In the genomic region with DNA sequence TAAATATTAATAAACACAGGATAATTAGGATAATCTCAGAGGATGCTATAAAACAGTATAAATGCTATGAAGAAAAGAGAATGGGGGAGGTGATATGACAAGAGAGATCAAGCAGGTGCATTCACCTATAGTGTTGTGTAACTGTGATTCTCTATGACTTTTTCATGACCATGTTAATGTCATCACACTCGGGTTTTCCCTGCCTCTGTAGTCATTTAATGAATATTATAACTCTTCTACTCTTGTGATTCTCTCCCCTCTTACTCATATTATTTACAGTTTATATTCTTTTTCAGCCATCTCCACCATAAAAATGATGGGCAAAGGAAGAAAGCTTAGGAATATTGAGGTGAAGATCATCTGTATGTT, we compare ENCODE assay signal across 14 cellular contexts.
DNase-seq lines count a peak whose midpoint lies in the region; ATAC-seq and TF ChIP-seq lines count a peak whose summit lies in the region.
"Had no signal": no experiment of that assay in that cellular context is flagged by ENCODE, and none has a peak within 500 bp of the region (broad histone marks: within the 10 kb centered on the region; RNA-seq: fewer than 3 reads in every experiment).

No MANE protein-coding gene starts in this region.

- no peaks in the 10 kb centered on the region for H3K79me2 ChIP-seq in mammary epithelial cell (ENCODE audit: insufficient read depth, low read length)
- no peaks in the 10 kb centered on the region for H3K79me2 ChIP-seq in osteoblast (ENCODE audit: insufficient read depth, low read length)

- intact Hi-C loops in CD14-positive monocyte (cut with micrococcal nuclease), result loop anchor here in 1 of 2 donors (10.0 kb wide), 1 partner anchor 190 kb away; no protein-coding TSS in a partner anchor
- intact Hi-C loops in mammary epithelial cell (cut with micrococcal nuclease), result loop anchor here (1.0 to 5.0 kb wide), 2 partner anchors 113 to 250 kb away; no protein-coding TSS in a partner anchor
- intact Hi-C loops in esophagus squamous epithelium (cut with DNase I), result no loop called here

- H3K4me1 ChIP-seq in mammary epithelial cell (ENCODE audit: insufficient read depth, low read length), result peaks cover 59% of the 10 kb centered on the region
- H3K4me1 ChIP-seq in osteoblast (ENCODE audit: insufficient read depth, low read length), result peaks cover 41% of the 10 kb centered on the region
- H3K4me1 ChIP-seq in esophagus squamous epithelium, result peaks cover 0 to 29% (median 7%) of the 10 kb centered on the region in 3 donors

- H3K27me3 ChIP-seq in mammary epithelial cell (ENCODE audit: insufficient read depth, low read length) (no peaks in the 10 kb centered on the region), osteoblast (ENCODE audit: insufficient read depth, low read length) (no peaks in the 10 kb centered on the region), esophagus squamous epithelium (no peaks in the 10 kb centered on the region)

- 88% methylated on average over 1 of the region's 1 CpG for WGBS in mammary epithelial cell (ENCODE audit: low coverage, missing lambda C conversion rate)
- WGBS in esophagus squamous epithelium, 2 donors, result 29 to 57% methylated on average over 1 of the region's 1 CpG

- no peak for TF ChIP-seq CTCF in CD14-positive monocyte (IDR thresholded peaks at IDR 0.05)
- no peak for TF ChIP-seq CTCF in mammary epithelial cell (conservative IDR thresholded peaks at IDR 0.05 in 1 of 2, IDR thresholded peaks at IDR 0.05 in 1 of 2; ENCODE audit: extremely low read depth in 1 of 2, insufficient read depth in 1 of 2, low read depth in 1 of 2, low read length in 2 of 2)
- no peak for TF ChIP-seq CTCF in osteoblast (IDR thresholded peaks at IDR 0.05; ENCODE audit: extremely low read depth, low read depth, low read length)
- TF ChIP-seq CTCF in esophagus squamous epithelium (IDR thresholded peaks at IDR 0.05), result no peak
- TF ChIP-seq CTCF in GM13976 (IDR thresholded peaks at IDR 0.05; ENCODE audit: borderline replicate concordance, control extremely low read depth, extremely low read depth, insufficient read depth, missing control alignments), result no peak

- H3K36me3 ChIP-seq in mammary epithelial cell (ENCODE audit: insufficient read depth, low read length) (no peaks in the 10 kb centered on the region), osteoblast (ENCODE audit: insufficient read depth, low read length) (no peaks in the 10 kb centered on the region), esophagus squamous epithelium (no peaks in the 10 kb centered on the region)

- H3K27ac Mint-ChIP-seq in CD14-positive monocyte, result peak overlapping the region in 6 of 7 donors; percentile 53 to 89 (median 78)
- H3K27ac Mint-ChIP-seq: GM23338 had no signal

- H2AFZ ChIP-seq in mammary epithelial cell (ENCODE audit: low read depth, low read length) (no peak overlapping the region), osteoblast (ENCODE audit: low read length) (no peak overlapping the region)

- peak overlapping the region; percentile 15 for H3K27ac ChIP-seq in mammary epithelial cell (ENCODE audit: insufficient read depth, low read depth, low read length)
- H3K27ac ChIP-seq in osteoblast (ENCODE audit: low read depth, low read length), result peak overlapping the region; percentile 83
- peak overlapping the region in 1 of 4 donors; percentile 13 for H3K27ac ChIP-seq in esophagus squamous epithelium
- H3K27ac ChIP-seq: 22Rv1 had no signal

- CTCF ChIA-PET in mammary epithelial cell (lab: Charles Lee; ENCODE audit: low non-redundant PET), result no interaction called here

- H3K4me3 ChIP-seq in mammary epithelial cell (replicated peaks in 1 of 3; ENCODE audit: insufficient read depth in 1 of 3, low read depth in 2 of 3, low read length in 3 of 3) (no peak overlapping the region), osteoblast (ENCODE audit: insufficient read depth, low read length) (no peak overlapping the region), esophagus squamous epithelium (no peak overlapping the region)
- H3K4me3 ChIP-seq: GM23338 had no signal

- no TSS peak for BruUV-seq in mammary epithelial cell (replicated peaks; lab: Mats Ljungman, UMichigan)

- peaks cover 1 to 4% (median 2%) of the 10 kb centered on the region in 3 donors for H3K27me3 Mint-ChIP-seq in CD14-positive monocyte (ENCODE audit: low read depth in 3 of 3)

- H3K9me3 ChIP-seq in mammary epithelial cell (replicated peaks; ENCODE audit: insufficient read depth, low read length) (no peaks in the 10 kb centered on the region), osteoblast (ENCODE audit: low read depth, low read length) (no peaks in the 10 kb centered on the region), esophagus squamous epithelium (no peaks in the 10 kb centered on the region)

- in situ Hi-C loops in mammary epithelial cell (cut with MboI; ENCODE audit: low sequenced_read_pairs in 2 of 2) (loop anchor here in 1 of 2 donors (25.0 kb wide), 1 partner anchor 388 kb away; no protein-coding TSS in a partner anchor), GM13976 (cut with MboI; ENCODE audit: low sequenced_read_pairs, unreplicated experiment) (no loop called here)

- peaks cover 0 to 1% of the 10 kb centered on the region in 2 donors for H3K36me3 Mint-ChIP-seq in CD14-positive monocyte

- no peak for TF ChIP-seq POLR2A in esophagus squamous epithelium (IDR thresholded peaks at IDR 0.05)

- no peak for DNase-seq in activated CD4-positive, CD25-positive, alpha-beta regulatory T cell treated with anti-CD3 and anti-CD28 coated beads, Interleukin-2, amount 50 U/mL, for 72 hours
- DNase-seq in CD14-positive monocyte (ENCODE audit: low spot score) (no peak), mammary epithelial cell (peak; percentile 55), osteoblast (ENCODE audit: insufficient read length, low spot score, missing footprints) (no peak), cerebellum (ENCODE audit: low spot score) (no peak), esophagus squamous epithelium (lab: John Stamatoyannopoulos, UW) (no peak), GM13976 (ENCODE audit: low spot score) (no peak)
- DNase-seq: DMS79 treated with DMSO at 0.1 percent for 48 hours; MV-4-11; NCI-H1417 treated with DMSO at 0.1 percent for 48 hours; NK-92 treated with Interleukin-12 subunit alpha and Interleukin-12 subunit beta, amount 100 ng/mL, for 24 hours had no signal

- H3K4me2 ChIP-seq in mammary epithelial cell (ENCODE audit: insufficient read depth, low read depth, low read length) (no peak overlapping the region), osteoblast (ENCODE audit: insufficient read depth, low read length) (no peak overlapping the region)
- H3K4me2 ChIP-seq: GM23338 had no signal

- H3K4me3 Mint-ChIP-seq in CD14-positive monocyte, result no peak overlapping the region
- H3K4me3 Mint-ChIP-seq: GM23338 had no signal

- ATAC-seq in activated CD4-positive, CD25-positive, alpha-beta regulatory T cell treated with anti-CD3 and anti-CD28 coated beads, Interleukin-2, amount 50 U/mL, for 24 hours, result peak; percentile 82 to 85
- ATAC-seq: GM23338 had no signal

- H3K4me1 Mint-ChIP-seq in CD14-positive monocyte, result peaks cover 39% of the 10 kb centered on the region
- H3K4me1 Mint-ChIP-seq: GM23338 had no signal

- no peaks in the 10 kb centered on the region for H4K20me1 ChIP-seq in mammary epithelial cell (ENCODE audit: insufficient read depth, low read length)
- no peaks in the 10 kb centered on the region for H4K20me1 ChIP-seq in osteoblast (ENCODE audit: insufficient read depth, low read length)

- no peak overlapping the region for H3K9ac ChIP-seq in mammary epithelial cell (ENCODE audit: insufficient read depth, low read length)

- dilution Hi-C loops in mammary epithelial cell (cut with HindIII; ENCODE audit: low sequenced_read_pairs), result loop anchor here (5.0 to 10.0 kb wide), 4 partner anchors 47 to 260 kb away; no protein-coding TSS in a partner anchor

- peaks cover 0 to 8% (median 0%) of the 10 kb centered on the region in 7 donors for H3K9me3 Mint-ChIP-seq in CD14-positive monocyte
